11 cellular contexts compared by ENCODE assay signal in the genomic region with DNA sequence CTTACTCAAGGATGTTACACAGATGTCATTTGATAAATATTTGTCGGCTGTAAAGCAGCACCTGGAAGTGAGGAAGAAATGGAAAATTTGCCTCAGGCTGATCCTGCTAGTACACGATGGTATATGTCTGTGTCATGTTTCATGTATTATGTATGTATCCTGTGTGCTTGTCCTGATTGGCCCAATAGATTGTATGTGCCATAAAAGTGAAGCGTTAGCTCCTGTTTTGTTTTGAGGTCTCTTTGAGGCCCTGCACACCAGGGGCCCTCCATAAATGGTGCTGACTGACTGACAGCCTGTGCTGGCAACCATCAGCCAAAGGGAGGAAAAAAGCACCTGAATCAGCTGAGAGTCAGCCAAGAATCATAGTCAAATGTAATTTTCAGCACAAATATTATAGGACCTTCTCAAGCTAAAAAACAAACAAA. TPM values are rescaled to one million over a fixed set of nuclear protein-coding genes. Genes with fewer than 3 reads are reported as not detected.
DNase-seq lines count a peak whose midpoint lies in the region; ATAC-seq and TF ChIP-seq lines count a peak whose summit lies in the region.
"Had no signal": no experiment of that assay in that cellular context is flagged by ENCODE, and none has a peak within 500 bp of the region (broad histone marks: within the 10 kb centered on the region; RNA-seq: fewer than 3 reads in every experiment).

No MANE protein-coding gene starts in this region.

- intact Hi-C loops in natural killer cell (cut with micrococcal nuclease) = no loop called here

- H3K4me1 Mint-ChIP-seq in IgD-negative memory B cell (peaks cover 36 to 48% (median 41%) of the 10 kb centered on the region in 3 donors), natural killer cell (peaks cover 9 to 22% of the 10 kb centered on the region in 2 donors)
- peaks cover 60% of the 10 kb centered on the region for H3K4me1 Mint-ChIP-seq in activated naive CD8-positive, alpha-beta T cell treated with anti-CD3 and anti-CD28 coated beads for 36 hours

- H3K36me3 Mint-ChIP-seq in IgD-negative memory B cell (peaks cover 1% of the 10 kb centered on the region), natural killer cell (no peaks in the 10 kb centered on the region)
- peaks cover 17% of the 10 kb centered on the region for H3K36me3 Mint-ChIP-seq in activated naive CD8-positive, alpha-beta T cell treated with anti-CD3 and anti-CD28 coated beads for 36 hours

- H3K27ac Mint-ChIP-seq in IgD-negative memory B cell (peak overlapping the region; percentile 36 to 89 (median 68)), natural killer cell (peak overlapping the region; percentile 36 to 38)
- peak overlapping the region; percentile 83 for H3K27ac Mint-ChIP-seq in activated naive CD8-positive, alpha-beta T cell treated with anti-CD3 and anti-CD28 coated beads for 36 hours

- no peak for TF ChIP-seq CTCF in natural killer cell (IDR thresholded peaks at IDR 0.05)

- ATAC-seq in natural killer cell (no peak), GM19455 (IDR thresholded peaks at IDR 0.05; ENCODE audit: unreplicated experiment) (no peak), HG03095 (IDR thresholded peaks at IDR 0.05; ENCODE audit: unreplicated experiment) (no peak)

- H3K27me3 Mint-ChIP-seq in IgD-negative memory B cell (no peaks in the 10 kb centered on the region), natural killer cell (ENCODE audit: low read depth in 2 of 2) (no peaks in the 10 kb centered on the region)
- H3K27me3 Mint-ChIP-seq in activated naive CD8-positive, alpha-beta T cell treated with anti-CD3 and anti-CD28 coated beads for 36 hours = no peaks in the 10 kb centered on the region

- H3K4me3 Mint-ChIP-seq in IgD-negative memory B cell (peak overlapping the region in 1 of 4 donors; percentile 19), natural killer cell (no peak overlapping the region)
- H3K4me3 Mint-ChIP-seq in activated naive CD8-positive, alpha-beta T cell treated with anti-CD3 and anti-CD28 coated beads for 36 hours = no peak overlapping the region

- H3K9me3 Mint-ChIP-seq in IgD-negative memory B cell (no peaks in the 10 kb centered on the region), natural killer cell (no peaks in the 10 kb centered on the region)
- peaks cover under 1% of the 10 kb centered on the region for H3K9me3 Mint-ChIP-seq in activated naive CD8-positive, alpha-beta T cell treated with anti-CD3 and anti-CD28 coated beads for 36 hours

- DNase-seq in NCI-H1417 (lab: John Stamatoyannopoulos, UW) (peak; percentile 12 to 64 (median 28)), NCI-H1417 treated with DMSO at 0.1 percent for 48 hours (lab: John Stamatoyannopoulos, UW) (no peak), natural killer cell (no peak), EL (no peak)
- DNase-seq in activated naive CD8-positive, alpha-beta T cell treated with anti-CD3 and anti-CD28 coated beads for 36 hours = no peak
- DNase-seq: 8988T, Kasumi-1, OCI-M1 had no signal

RNA-seq across cellular contexts. Expression of a gene that starts 11.8 kb away (rescaled TPM):
- polyA plus RNA-seq in IgD-negative memory B cell = 20.1 TPM
- total RNA-seq in activated naive CD8-positive, alpha-beta T cell treated with anti-CD3 and anti-CD28 coated beads for 36 hours = 10 to 100 TPM; 41.4 to 41.5 TPM
- 100 to 1,000 TPM; 126 to 162 (median 135) TPM for total RNA-seq in natural killer cell

RNA-seq across cellular contexts. Expression of a gene that starts 47.7 kb away (rescaled TPM):
- 87.4 TPM for polyA plus RNA-seq in IgD-negative memory B cell
- 10 to 100 TPM; 44.8 to 47.1 TPM for total RNA-seq in activated naive CD8-positive, alpha-beta T cell treated with anti-CD3 and anti-CD28 coated beads for 36 hours
- 10 to 100 TPM; 41.5 to 81.8 (median 79.2) TPM for total RNA-seq in natural killer cell

Comparison
In these comparisons a context has a peak if more than half of its experiments do, and no peak if none do; other contexts are left out.
1. DNase-seq: peak in NCI-H1417 (3 of 3); none in NCI-H1417 treated with DMSO at 0.1 percent for 48 hours (single experiment), activated naive CD8-positive, alpha-beta T cell treated with anti-CD3 and anti-CD28 coated beads for 36 hours (single experiment), natural killer cell (single experiment) and EL (single experiment).
2. Peak in every context shown above with its lines, with median percentiles within 50 percentile points of each other: H3K27ac Mint-ChIP-seq.